In the genomic region with DNA sequence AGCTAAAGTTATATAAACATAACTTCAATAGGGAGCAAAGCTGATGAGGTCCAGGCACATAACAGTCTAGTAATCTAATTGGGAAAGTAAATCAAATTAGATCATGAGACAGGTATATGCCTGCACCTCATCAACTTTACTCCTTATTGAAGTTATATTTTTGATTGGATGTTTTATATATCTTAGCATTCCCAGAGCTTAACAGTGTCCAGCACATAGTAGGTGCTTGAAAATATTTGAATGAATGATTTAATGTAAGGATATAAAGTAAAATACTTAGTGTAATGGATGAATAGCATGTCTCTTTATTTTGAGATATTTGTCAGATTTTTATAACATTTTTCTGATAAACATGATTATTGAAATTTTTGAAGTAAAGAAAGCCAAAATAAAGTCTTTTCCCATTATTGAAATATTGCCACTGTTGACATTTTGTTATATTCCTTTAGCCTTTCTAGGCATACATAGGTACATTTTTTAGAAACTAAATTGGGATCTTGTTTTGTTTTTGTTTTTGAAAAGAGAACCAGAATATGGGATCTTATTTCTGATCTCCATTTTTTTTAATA, we compare ENCODE assay signal across 28 cellular contexts. TPM values are rescaled to one million over a fixed set of nuclear protein-coding genes. Genes with fewer than 3 reads are reported as not detected.
DNase-seq lines count a peak whose midpoint lies in the region; ATAC-seq and TF ChIP-seq lines count a peak whose summit lies in the region.
"Had no signal": no experiment of that assay in that cellular context is flagged by ENCODE, and none has a peak within 500 bp of the region (broad histone marks: within the 10 kb centered on the region; RNA-seq: fewer than 3 reads in every experiment).

No MANE protein-coding gene starts in this region.

- TF ChIP-seq CTCF in BE2C (IDR thresholded peaks at IDR 0.05; ENCODE audit: low read depth, low read length), result no peak

- H2AK5ac ChIP-seq in mesenchymal stem cell (ENCODE audit: low read length, severe bottlenecking), result no peak overlapping the region

- H4K91ac ChIP-seq in mesenchymal stem cell (ENCODE audit: low read length), result no peak overlapping the region

- no peaks in the 10 kb centered on the region for H3K27me3 Mint-ChIP-seq in activated CD8-positive, alpha-beta memory T cell treated with anti-CD3 and anti-CD28 coated beads, Interleukin-2, amount 10 ng/mL, durations not matched to agents 7 days and 5 days
- H3K27me3 Mint-ChIP-seq: activated CD4-positive, alpha-beta T cell treated with anti-CD3 and anti-CD28 coated beads for 36 hours; activated CD8-positive, alpha-beta T cell treated with anti-CD3 and anti-CD28 coated beads for 36 hours; IgD-negative memory B cell; stimulated activated memory B cell treated with anti-CD40 and anti-IgM and Interleukin-4, amounts not matched to agents 10 μg/mL and 1 μg/mL and 100 μg/mL, for 72 hours; type B pancreatic cell had no signal

- H4K8ac ChIP-seq in mesenchymal stem cell (ENCODE audit: low read length), result no peak overlapping the region

- ATAC-seq in activated CD4-positive, CD25-positive, alpha-beta regulatory T cell treated with anti-CD3 and anti-CD28 coated beads, Interleukin-2, amount 50 U/mL, for 24 hours, result no peak
- ATAC-seq in activated CD8-positive, alpha-beta memory T cell treated with anti-CD3 and anti-CD28 coated beads, Interleukin-2, amount 10 ng/mL, durations not matched to agents 7 days and 5 days, result no peak
- ATAC-seq: activated CD8-positive, alpha-beta T cell treated with anti-CD3 and anti-CD28 coated beads for 36 hours; activated naive CD4-positive, alpha-beta T cell treated with anti-CD3 and anti-CD28 coated beads, Interleukin-2, amount 50 U/mL, for 72 hours; gastroesophageal sphincter; left cardiac atrium; mucosa of descending colon; natural killer cell; stimulated activated memory B cell treated with anti-CD40 and anti-IgM and Interleukin-4, amounts not matched to agents 10 μg/mL and 1 μg/mL and 100 μg/mL, for 72 hours had no signal

- H3K36me3 ChIP-seq in BE2C, result no peaks in the 10 kb centered on the region
- H3K36me3 ChIP-seq in HUES64 (ENCODE audit: insufficient read depth, low read length), result peaks cover 22% of the 10 kb centered on the region
- H3K36me3 ChIP-seq in SK-N-MC (ENCODE audit: insufficient read depth, low read length), result peaks cover 11% of the 10 kb centered on the region
- H3K36me3 ChIP-seq in mesenchymal stem cell (ENCODE audit: control insufficient read depth in 1 of 2, insufficient read depth in 2 of 2, low read depth in 1 of 2, low read length in 2 of 2), result peaks cover 0 to 9% of the 10 kb centered on the region in 2 experiments
- no peaks in the 10 kb centered on the region for H3K36me3 ChIP-seq in effector memory CD4-positive, alpha-beta T cell (ENCODE audit: control insufficient read depth, insufficient read depth, low read length)
- H3K36me3 ChIP-seq: brain microvascular endothelial cell, gastroesophageal sphincter had no signal

- H3K4ac ChIP-seq in mesenchymal stem cell (ENCODE audit: low read depth in 1 of 2, low read length in 2 of 2), result no peak overlapping the region

- no peak overlapping the region for H2AFZ ChIP-seq in mesenchymal stem cell (ENCODE audit: low read depth, low read length)

- CTCF ChIA-PET in activated CD8-positive, alpha-beta memory T cell treated with anti-CD3 and anti-CD28 coated beads, Interleukin-2, amount 10 ng/mL, durations not matched to agents 7 days and 5 days (lab: Charles Lee), result interaction anchor here (1.0 to 2.4 kb wide), 5 partner anchors 9 to 424 kb away, joined by 3 to 10 read pairs (median 5); no protein-coding TSS in a partner anchor

- H3K4me3 ChIP-seq in BE2C (ENCODE audit: low read depth, low read length), result peak overlapping the region; percentile 69
- H3K4me3 ChIP-seq in HUES64 (ENCODE audit: low read length), result 0 out of 2 replicates have a peak overlapping the region, but pooled peaks have one; percentile 78
- peak overlapping the region; percentile 83; the same call in 1 of the 2 replicates for H3K4me3 ChIP-seq in SK-N-MC
- peak overlapping the region in 1 of 2 experiments; percentile 89 for H3K4me3 ChIP-seq in mesenchymal stem cell (ENCODE audit: insufficient read depth in 1 of 2, low read depth in 1 of 2, low read length in 2 of 2)
- no peak overlapping the region for H3K4me3 ChIP-seq in effector memory CD4-positive, alpha-beta T cell (ENCODE audit: insufficient read depth, low read depth, low read length, poor library complexity, severe bottlenecking)
- H3K4me3 ChIP-seq: gastroesophageal sphincter, lung, mucosa of descending colon had no signal

- H3K36me3 Mint-ChIP-seq in activated CD8-positive, alpha-beta memory T cell treated with anti-CD3 and anti-CD28 coated beads, Interleukin-2, amount 10 ng/mL, durations not matched to agents 7 days and 5 days, result peaks cover 23% of the 10 kb centered on the region
- H3K36me3 Mint-ChIP-seq: IgD-negative memory B cell; natural killer cell; stimulated activated memory B cell treated with anti-CD40 and anti-IgM and Interleukin-4, amounts not matched to agents 10 μg/mL and 1 μg/mL and 100 μg/mL, for 72 hours; type B pancreatic cell had no signal

- no peaks in the 10 kb centered on the region for H3K9me3 Mint-ChIP-seq in activated CD8-positive, alpha-beta memory T cell treated with anti-CD3 and anti-CD28 coated beads, Interleukin-2, amount 10 ng/mL, durations not matched to agents 7 days and 5 days (ENCODE audit: low read depth)
- H3K9me3 Mint-ChIP-seq: activated CD8-positive, alpha-beta T cell treated with anti-CD3 and anti-CD28 coated beads for 36 hours; activated naive CD4-positive, alpha-beta T cell treated with anti-CD3 and anti-CD28 coated beads, Interleukin-2, amount 50 U/mL, for 72 hours; IgD-negative memory B cell; immature natural killer cell; natural killer cell; stimulated activated memory B cell treated with anti-CD40 and anti-IgM and Interleukin-4, amounts not matched to agents 10 μg/mL and 1 μg/mL and 100 μg/mL, for 72 hours; T-helper 2 cell treated with Interferon-gamma antibody and Interleukin-4, amounts not matched to agents 5 μg/mL and 100 μg/mL, for 36 hours; type B pancreatic cell had no signal

- no peak overlapping the region for H3K4me3 Mint-ChIP-seq in activated CD8-positive, alpha-beta memory T cell treated with anti-CD3 and anti-CD28 coated beads, Interleukin-2, amount 10 ng/mL, durations not matched to agents 7 days and 5 days
- H3K4me3 Mint-ChIP-seq: activated CD4-positive, alpha-beta T cell treated with anti-CD3 and anti-CD28 coated beads for 36 hours; activated CD8-positive, alpha-beta T cell treated with anti-CD3 and anti-CD28 coated beads for 36 hours; T-helper 2 cell treated with Interferon-gamma antibody and Interleukin-4, amounts not matched to agents 5 μg/mL and 100 μg/mL, for 36 hours; type B pancreatic cell had no signal

- peaks cover 31% of the 10 kb centered on the region for H3K4me1 Mint-ChIP-seq in activated CD8-positive, alpha-beta memory T cell treated with anti-CD3 and anti-CD28 coated beads, Interleukin-2, amount 10 ng/mL, durations not matched to agents 7 days and 5 days

- H3K9me3 ChIP-seq in BE2C (no peaks in the 10 kb centered on the region), HUES64 (ENCODE audit: insufficient read depth, low read depth, low read length) (no peaks in the 10 kb centered on the region), SK-N-MC (ENCODE audit: low read depth, low read length) (no peaks in the 10 kb centered on the region), mesenchymal stem cell (ENCODE audit: control insufficient read depth, low read length) (no peaks in the 10 kb centered on the region)
- H3K9me3 ChIP-seq in effector memory CD4-positive, alpha-beta T cell (ENCODE audit: control insufficient read depth, low read length), result no peaks in the 10 kb centered on the region
- H3K9me3 ChIP-seq: gastroesophageal sphincter, mucosa of descending colon had no signal

- no peak overlapping the region for H3K27ac Mint-ChIP-seq in activated CD8-positive, alpha-beta memory T cell treated with anti-CD3 and anti-CD28 coated beads, Interleukin-2, amount 10 ng/mL, durations not matched to agents 7 days and 5 days
- H3K27ac Mint-ChIP-seq: activated naive CD4-positive, alpha-beta T cell treated with anti-CD3 and anti-CD28 coated beads, Interleukin-2, amount 50 U/mL, for 72 hours; stimulated activated memory B cell treated with anti-CD40 and anti-IgM and Interleukin-4, amounts not matched to agents 10 μg/mL and 1 μg/mL and 100 μg/mL, for 72 hours had no signal

- H3K4me2 ChIP-seq in mesenchymal stem cell (ENCODE audit: low read length, poor library complexity, severe bottlenecking), result no peak overlapping the region

- H3K9ac ChIP-seq in HUES64 (ENCODE audit: low read depth, low read length) (no peak overlapping the region), SK-N-MC (ENCODE audit: insufficient read length) (no peak overlapping the region), mesenchymal stem cell (ENCODE audit: low read length) (peak overlapping the region; percentile 93)

- H2BK120ac ChIP-seq in mesenchymal stem cell (ENCODE audit: low read depth, low read length), result no peak overlapping the region

- H3K4me1 ChIP-seq in BE2C (no peaks in the 10 kb centered on the region), HUES64 (ENCODE audit: insufficient read depth, low read length) (peaks cover 45% of the 10 kb centered on the region), mesenchymal stem cell (ENCODE audit: control insufficient read depth, insufficient read depth, low read depth, low read length) (no peaks in the 10 kb centered on the region)
- no peaks in the 10 kb centered on the region for H3K4me1 ChIP-seq in effector memory CD4-positive, alpha-beta T cell (ENCODE audit: control insufficient read depth, insufficient read depth, low read length, poor library complexity, severe bottlenecking)

- no peak overlapping the region for H2BK5ac ChIP-seq in mesenchymal stem cell (ENCODE audit: low read depth, low read length, poor library complexity, severe bottlenecking)

- H2BK12ac ChIP-seq in mesenchymal stem cell (ENCODE audit: low read length in 2 of 2), result no peak overlapping the region

- no peak overlapping the region for H2BK15ac ChIP-seq in mesenchymal stem cell (ENCODE audit: low read depth, poor library complexity, severe bottlenecking)

- no peak overlapping the region for H3K23ac ChIP-seq in mesenchymal stem cell (ENCODE audit: low read length in 2 of 2)

- no peaks in the 10 kb centered on the region for H3K27me3 ChIP-seq in BE2C
- H3K27me3 ChIP-seq in HUES64 (ENCODE audit: insufficient read depth, low read length), result no peaks in the 10 kb centered on the region
- H3K27me3 ChIP-seq in mesenchymal stem cell (ENCODE audit: control insufficient read depth in 1 of 2, insufficient read depth in 1 of 2, low read length in 2 of 2), result no peaks in the 10 kb centered on the region
- H3K27me3 ChIP-seq in effector memory CD4-positive, alpha-beta T cell (replicated peaks; ENCODE audit: control insufficient read depth, insufficient read depth, low read length, poor library complexity, severe bottlenecking), result no peaks in the 10 kb centered on the region
- H3K27me3 ChIP-seq: brain microvascular endothelial cell, dorsolateral prefrontal cortex, gastroesophageal sphincter had no signal

- peaks cover 10% of the 10 kb centered on the region for H3K79me1 ChIP-seq in mesenchymal stem cell (replicated peaks; ENCODE audit: low read length, poor library complexity, severe bottlenecking)

- DNase-seq in BE2C (no peak), SK-N-MC (ENCODE audit: low read depth, low spot score) (no peak), mesenchymal stem cell (no peak)
- no peak for DNase-seq in effector memory CD4-positive, alpha-beta T cell
- no peak for DNase-seq in activated CD8-positive, alpha-beta memory T cell treated with anti-CD3 and anti-CD28 coated beads, Interleukin-2, amount 10 ng/mL, durations not matched to agents 7 days and 5 days
- DNase-seq: activated CD8-positive, alpha-beta T cell treated with anti-CD3 and anti-CD28 coated beads for 36 hours; activated effector memory CD4-positive, alpha-beta T cell treated with Interleukin-2 at 50 U/mL for 16 hours; amygdala; DMS153; hippocampal formation; immature natural killer cell; left cardiac atrium; mucosa of descending colon; natural killer cell; NCI-H1092; substantia nigra had no signal

- H3K18ac ChIP-seq in mesenchymal stem cell (ENCODE audit: low read depth in 1 of 2, low read length in 2 of 2), result no peak overlapping the region

- no peak overlapping the region for H3K14ac ChIP-seq in mesenchymal stem cell (ENCODE audit: low read length in 2 of 2)

- H3K27ac ChIP-seq in HUES64 (ENCODE audit: low read depth, low read length), result no peak overlapping the region
- H3K27ac ChIP-seq in SK-N-MC, result no peak overlapping the region
- no peak overlapping the region for H3K27ac ChIP-seq in mesenchymal stem cell (ENCODE audit: low read length, poor library complexity, severe bottlenecking)
- H3K27ac ChIP-seq in effector memory CD4-positive, alpha-beta T cell (ENCODE audit: insufficient read depth, low read length, poor library complexity, severe bottlenecking), result no peak overlapping the region
- H3K27ac ChIP-seq: brain microvascular endothelial cell, dorsolateral prefrontal cortex, gastroesophageal sphincter had no signal

RNA-seq across cellular contexts. Expression of a gene that starts 2.8 kb away (rescaled TPM):
- 6.7 TPM for polyA plus RNA-seq in BE2C (2012; ENCODE audit: insufficient read depth, insufficient read length, low read depth)
- 30.8 TPM for polyA plus RNA-seq in HUES64 (2013, experiment 1 of 2)
- 32.2 TPM for polyA plus RNA-seq in HUES64 (2013, experiment 2 of 2)
- polyA plus RNA-seq in mesenchymal stem cell (2013, experiment 1 of 2), result 2.1 TPM
- 1.9 TPM for polyA plus RNA-seq in mesenchymal stem cell (2013, experiment 2 of 2)
- 10 to 100 TPM; 39.5 to 39.7 TPM for total RNA-seq in activated CD8-positive, alpha-beta memory T cell treated with anti-CD3 and anti-CD28 coated beads, Interleukin-2, amount 10 ng/mL, durations not matched to agents 7 days and 5 days
